In the genomic region with DNA sequence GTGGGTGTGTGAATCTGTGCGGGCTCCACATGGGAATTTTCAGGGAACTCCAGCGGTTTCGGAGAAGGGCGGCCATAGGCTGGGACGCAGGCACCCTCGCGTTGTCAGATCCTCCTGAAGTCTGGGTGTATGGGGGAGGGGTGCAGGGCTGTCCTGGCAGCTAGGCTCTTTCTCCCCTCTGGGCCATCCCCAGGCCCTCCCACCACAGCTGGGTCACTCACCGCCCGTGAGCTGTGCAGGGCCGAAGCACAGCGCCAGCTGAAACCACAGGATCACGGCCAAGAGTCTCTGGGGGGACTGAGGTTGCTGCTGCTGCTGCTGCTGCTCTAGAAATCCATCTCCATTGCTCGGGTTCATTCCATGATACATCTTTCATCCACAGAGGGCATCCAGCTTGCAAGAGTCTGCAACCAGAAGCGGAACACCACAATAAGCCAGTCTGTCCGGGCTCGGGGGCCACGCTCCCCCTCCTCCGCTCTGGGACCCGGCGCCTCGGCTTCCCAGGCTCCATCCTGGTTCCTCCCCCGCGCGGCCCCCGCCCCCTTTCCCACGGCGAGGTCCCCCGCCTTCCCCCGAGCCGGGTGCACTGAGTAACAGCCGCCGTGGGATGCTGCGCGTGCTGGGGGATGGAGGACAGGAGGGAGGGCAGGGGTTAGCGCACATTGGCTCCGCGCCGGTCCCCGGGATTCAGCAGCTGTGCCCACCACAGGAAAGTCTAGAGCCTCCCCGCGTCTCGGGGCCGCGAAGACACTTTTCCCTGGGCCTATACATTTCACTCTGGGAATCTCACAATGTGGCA, we compare ENCODE assay signal across 9 cellular contexts. TPM values are rescaled to one million over a fixed set of nuclear protein-coding genes. Genes with fewer than 3 reads are reported as not detected.
DNase-seq lines count a peak whose midpoint lies in the region; ATAC-seq and TF ChIP-seq lines count a peak whose summit lies in the region.
"Had no signal": no experiment of that assay in that cellular context is flagged by ENCODE, and none has a peak within 500 bp of the region (broad histone marks: within the 10 kb centered on the region; RNA-seq: fewer than 3 reads in every experiment).

No MANE protein-coding gene starts in this region.

- intact Hi-C loops in CD4-positive, alpha-beta T cell (cut with DNase I, micrococcal nuclease): loop anchor here in 1 of 2 experiments (10.0 kb wide), 1 partner anchor 118 kb away; no protein-coding TSS in a partner anchor
- intact Hi-C loops in esophagus muscularis mucosa (cut with DNase I) (loop anchor here (10.0 kb wide), 1 partner anchor 228 kb away; no protein-coding TSS in a partner anchor), natural killer cell (cut with micrococcal nuclease) (no loop called here)

- H3K27ac Mint-ChIP-seq in CD4-positive, alpha-beta T cell: peak overlapping the region; percentile 82
- H3K27ac Mint-ChIP-seq in activated CD8-positive, alpha-beta memory T cell treated with anti-CD3 and anti-CD28 coated beads, Interleukin-2, amount 10 ng/mL, durations not matched to agents 7 days and 5 days: no peak overlapping the region
- H3K27ac Mint-ChIP-seq in natural killer cell: no peak overlapping the region

- WGBS in esophagus muscularis mucosa: 0% methylated on average over 10 of the region's 44 CpGs
- under 1% methylated on average over 44 of the region's 44 CpGs for WGBS in urinary bladder

- no peak overlapping the region for H3K27ac ChIP-seq in CD4-positive, alpha-beta T cell (ENCODE audit: low read depth, low read length)
- H3K27ac ChIP-seq in esophagus muscularis mucosa (replicated peaks in 1 of 4) (peak overlapping the region in 3 of 4 donors; percentile 27 to 61 (median 51)), urinary bladder (ENCODE audit: low read depth) (no peak overlapping the region)
- H3K27ac ChIP-seq: neutrophil had no signal

- H3K4me1 Mint-ChIP-seq in CD4-positive, alpha-beta T cell (ENCODE audit: low read depth): peaks cover 43% of the 10 kb centered on the region
- H3K4me1 Mint-ChIP-seq in activated CD8-positive, alpha-beta memory T cell treated with anti-CD3 and anti-CD28 coated beads, Interleukin-2, amount 10 ng/mL, durations not matched to agents 7 days and 5 days: peaks cover 7% of the 10 kb centered on the region
- H3K4me1 Mint-ChIP-seq in natural killer cell: peaks cover 0 to 6% of the 10 kb centered on the region in 2 donors

- H3K4me3 ChIP-seq in LNCaP clone FGC (ENCODE audit: low read depth, low read length): peak overlapping the region; percentile 58
- H3K4me3 ChIP-seq in esophagus muscularis mucosa: peak overlapping the region; percentile 56 to 71 (median 61)
- peak overlapping the region; percentile 80 for H3K4me3 ChIP-seq in urinary bladder (ENCODE audit: low read depth, low read length)

- CTCF ChIA-PET in CD4-positive, alpha-beta T cell (lab: Charles Lee): interaction anchor here (1.2 kb wide), 1 partner anchor 230 kb away, joined by 6 read pairs; no protein-coding TSS in a partner anchor
- CTCF ChIA-PET in activated CD8-positive, alpha-beta memory T cell treated with anti-CD3 and anti-CD28 coated beads, Interleukin-2, amount 10 ng/mL, durations not matched to agents 7 days and 5 days (lab: Charles Lee): no interaction called here

- no peaks in the 10 kb centered on the region for H3K27me3 ChIP-seq in CD4-positive, alpha-beta T cell (ENCODE audit: control insufficient read depth, insufficient read depth, low read length)
- H3K27me3 ChIP-seq in esophagus muscularis mucosa: peaks cover 0 to 33% (median 0%) of the 10 kb centered on the region in 4 donors

- no peak for TF ChIP-seq CTCF in CD4-positive, alpha-beta T cell (IDR thresholded peaks at IDR 0.05)
- no peak for TF ChIP-seq CTCF in LNCaP clone FGC (IDR thresholded peaks at IDR 0.05; ENCODE audit: control insufficient read depth, extremely low read depth, insufficient read depth)
- TF ChIP-seq CTCF in esophagus muscularis mucosa (IDR thresholded peaks at IDR 0.05): no peak
- no peak for TF ChIP-seq CTCF in natural killer cell (IDR thresholded peaks at IDR 0.05)

- peaks cover 4% of the 10 kb centered on the region for H3K36me3 Mint-ChIP-seq in CD4-positive, alpha-beta T cell (ENCODE audit: low read depth)
- no peaks in the 10 kb centered on the region for H3K36me3 Mint-ChIP-seq in activated CD8-positive, alpha-beta memory T cell treated with anti-CD3 and anti-CD28 coated beads, Interleukin-2, amount 10 ng/mL, durations not matched to agents 7 days and 5 days
- H3K36me3 Mint-ChIP-seq in natural killer cell: no peaks in the 10 kb centered on the region

- H3K4me3 Mint-ChIP-seq in CD4-positive, alpha-beta T cell: peak overlapping the region; percentile 98
- peak overlapping the region; percentile 62 for H3K4me3 Mint-ChIP-seq in activated CD8-positive, alpha-beta memory T cell treated with anti-CD3 and anti-CD28 coated beads, Interleukin-2, amount 10 ng/mL, durations not matched to agents 7 days and 5 days
- H3K4me3 Mint-ChIP-seq in natural killer cell: peak overlapping the region; percentile 79

- POLR2A ChIA-PET in CD4-positive, alpha-beta T cell (lab: Charles Lee): interaction anchor here (0.6 to 3.0 kb wide), 22 partner anchors 8 to 1621 kb away, joined by 3 to 18 read pairs (median 4); partner anchors contain the start of genes AIDA, BROX, DEGS1 and DUSP10

- H3K36me3 ChIP-seq in esophagus muscularis mucosa (no peaks in the 10 kb centered on the region), urinary bladder (ENCODE audit: insufficient read depth) (no peaks in the 10 kb centered on the region)
- H3K36me3 ChIP-seq: neutrophil had no signal

- H3K9me3 ChIP-seq in CD4-positive, alpha-beta T cell (ENCODE audit: control insufficient read depth, low read length): no peaks in the 10 kb centered on the region
- no peaks in the 10 kb centered on the region for H3K9me3 ChIP-seq in esophagus muscularis mucosa
- H3K9me3 ChIP-seq: neutrophil had no signal

- no peaks in the 10 kb centered on the region for H3K27me3 Mint-ChIP-seq in CD4-positive, alpha-beta T cell
- H3K27me3 Mint-ChIP-seq in activated CD8-positive, alpha-beta memory T cell treated with anti-CD3 and anti-CD28 coated beads, Interleukin-2, amount 10 ng/mL, durations not matched to agents 7 days and 5 days: peaks cover 69% of the 10 kb centered on the region
- peaks cover 42 to 56% of the 10 kb centered on the region in 2 donors for H3K27me3 Mint-ChIP-seq in natural killer cell (ENCODE audit: low read depth in 2 of 2)

- no peak for TF ChIP-seq EP300 in esophagus muscularis mucosa (IDR thresholded peaks at IDR 0.05)

- no peak for TF ChIP-seq POLR2A in esophagus muscularis mucosa (IDR thresholded peaks at IDR 0.05; ENCODE audit: low read depth)

- H3K9me3 Mint-ChIP-seq in CD4-positive, alpha-beta T cell: no peaks in the 10 kb centered on the region
- H3K9me3 Mint-ChIP-seq in activated CD8-positive, alpha-beta memory T cell treated with anti-CD3 and anti-CD28 coated beads, Interleukin-2, amount 10 ng/mL, durations not matched to agents 7 days and 5 days (ENCODE audit: low read depth): no peaks in the 10 kb centered on the region
- H3K9me3 Mint-ChIP-seq in natural killer cell: no peaks in the 10 kb centered on the region

- DNase-seq in CD4-positive, alpha-beta T cell: peak in 9 of 10 experiments; percentile 5 to 44 (median 11)
- no peak for DNase-seq in LNCaP clone FGC (ENCODE audit: low read depth)
- DNase-seq in activated CD8-positive, alpha-beta memory T cell treated with anti-CD3 and anti-CD28 coated beads, Interleukin-2, amount 10 ng/mL, durations not matched to agents 7 days and 5 days: no peak
- DNase-seq in esophagus muscularis mucosa (ENCODE audit: extremely low spot score): no peak
- no peak for DNase-seq in natural killer cell
- DNase-seq in NCI-H2196 treated with DMSO at 0.1 percent for 48 hours (lab: John Stamatoyannopoulos, UW; ENCODE audit: unreplicated experiment): no peak

- H3K4me1 ChIP-seq in esophagus muscularis mucosa (peaks cover 13 to 30% (median 23%) of the 10 kb centered on the region in 4 donors), urinary bladder (ENCODE audit: insufficient read depth) (no peaks in the 10 kb centered on the region)

- ATAC-seq in CD4-positive, alpha-beta T cell (ENCODE audit: poor library complexity): peak; percentile 46
- ATAC-seq in activated CD8-positive, alpha-beta memory T cell treated with anti-CD3 and anti-CD28 coated beads, Interleukin-2, amount 10 ng/mL, durations not matched to agents 7 days and 5 days: peak; percentile 20
- ATAC-seq in natural killer cell: peak in 1 of 3 donors; percentile 24
- no peak for ATAC-seq in HG02678 (IDR thresholded peaks at IDR 0.05; ENCODE audit: unreplicated experiment)

RNA-seq across cellular contexts. Expression of gene SUSD4, which starts 0.7 kb away (rescaled TPM):
- total RNA-seq in CD4-positive, alpha-beta T cell: 10 to 100 TPM; 13.0 to 13.8 TPM
- total RNA-seq in activated CD8-positive, alpha-beta memory T cell treated with anti-CD3 and anti-CD28 coated beads, Interleukin-2, amount 10 ng/mL, durations not matched to agents 7 days and 5 days: under 1 TPM in 1 of 2 experiments, not detected in 1; 0.21 TPM
- total RNA-seq in esophagus muscularis mucosa: 1 to 10 TPM; 1.1 to 3.3 (median 1.8) TPM
- total RNA-seq in natural killer cell: 1 to 10 TPM in 1 of 3 donors, under 1 TPM in 1, not detected in 1; 0.60 to 1.1 TPM
- total RNA-seq in urinary bladder: 6.3 TPM
- polyA plus RNA-seq in urinary bladder: 2.0 TPM

RNA-seq across cellular contexts. Expression of gene CCDC185, which starts 30.0 kb away (rescaled TPM):
- not detected for total RNA-seq in CD4-positive, alpha-beta T cell
- total RNA-seq in activated CD8-positive, alpha-beta memory T cell treated with anti-CD3 and anti-CD28 coated beads, Interleukin-2, amount 10 ng/mL, durations not matched to agents 7 days and 5 days: not detected
- not detected for total RNA-seq in esophagus muscularis mucosa
- total RNA-seq in natural killer cell: not detected
- total RNA-seq in urinary bladder: not detected
- not detected for polyA plus RNA-seq in urinary bladder

Comparison
In these comparisons a context has a peak if more than half of its experiments do, and no peak if none do; other contexts are left out.
1. DNase-seq: peak in CD4-positive, alpha-beta T cell (9 of 10); none in LNCaP clone FGC (single experiment), activated CD8-positive, alpha-beta memory T cell treated with anti-CD3 and anti-CD28 coated beads, Interleukin-2, amount 10 ng/mL, durations not matched to agents 7 days and 5 days (single experiment), esophagus muscularis mucosa (single experiment), natural killer cell (single experiment) and NCI-H2196 treated with DMSO at 0.1 percent for 48 hours (single experiment).
2. H3K27ac ChIP-seq: peak in esophagus muscularis mucosa (3 of 4); none in CD4-positive, alpha-beta T cell (single experiment) and urinary bladder (single experiment).
3. Peak in every context shown above with its lines, with median percentiles within 50 percentile points of each other: H3K4me3 Mint-ChIP-seq and H3K4me3 ChIP-seq.